In genomic region chr11:65611028-65611757, GRCh38 we compare ENCODE assay signal across 8 cellular contexts. TPM values are rescaled to one million over a fixed set of nuclear protein-coding genes. Genes with fewer than 3 reads are reported as not detected.
DNase-seq lines count a peak whose midpoint lies in the region; ATAC-seq and TF ChIP-seq lines count a peak whose summit lies in the region.

No MANE protein-coding gene starts in this region.

- DNase-seq in HL-60 (ENCODE audit: low read depth in 1 of 2, low spot score in 1 of 2) (peak; percentile 56 to 85), right atrium auricular region (ENCODE audit: low spot score) (no peak), G401 (ENCODE audit: low spot score) (no peak), OCI-M2 (lab: John Stamatoyannopoulos, UW; ENCODE audit: unreplicated experiment) (no peak)
- no peak for DNase-seq in activated T-helper 1 cell treated with anti-CD3 and anti-CD28 coated beads, Interleukin-12 subunit alpha, Interleukin-12 subunit beta, Interleukin-2, Interleukin-4 antibody, amounts not matched to agents 30 ng/mL and 10 ng/mL and 1 ng/mL, durations not matched to agents 14 hours and 24 hours and 36 hours (ENCODE audit: low spot score)

- H3K4me3 Mint-ChIP-seq in activated T-helper 1 cell treated with anti-CD3 and anti-CD28 coated beads, Interleukin-12 subunit alpha, Interleukin-12 subunit beta, Interleukin-2, Interleukin-4 antibody, amounts not matched to agents 30 ng/mL and 10 ng/mL and 1 ng/mL, durations not matched to agents 14 hours and 24 hours and 36 hours: peak overlapping the region; percentile 95

- peaks cover 38% of the 10 kb centered on the region for H3K36me3 Mint-ChIP-seq in activated T-helper 1 cell treated with anti-CD3 and anti-CD28 coated beads, Interleukin-12 subunit alpha, Interleukin-12 subunit beta, Interleukin-2, Interleukin-4 antibody, amounts not matched to agents 30 ng/mL and 10 ng/mL and 1 ng/mL, durations not matched to agents 14 hours and 24 hours and 36 hours (ENCODE audit: low read depth)

- no peaks in the 10 kb centered on the region for H3K9me3 Mint-ChIP-seq in activated T-helper 1 cell treated with anti-CD3 and anti-CD28 coated beads, Interleukin-12 subunit alpha, Interleukin-12 subunit beta, Interleukin-2, Interleukin-4 antibody, amounts not matched to agents 30 ng/mL and 10 ng/mL and 1 ng/mL, durations not matched to agents 14 hours and 24 hours and 36 hours

- in situ Hi-C loops in G401 (cut with HindIII; ENCODE audit: low sequenced_read_pairs): no loop called here

- H3K27me3 Mint-ChIP-seq in activated T-helper 1 cell treated with anti-CD3 and anti-CD28 coated beads, Interleukin-12 subunit alpha, Interleukin-12 subunit beta, Interleukin-2, Interleukin-4 antibody, amounts not matched to agents 30 ng/mL and 10 ng/mL and 1 ng/mL, durations not matched to agents 14 hours and 24 hours and 36 hours (ENCODE audit: insufficient read depth): no peaks in the 10 kb centered on the region

- H3K9me3 ChIP-seq in right atrium auricular region: no peaks in the 10 kb centered on the region

- H3K4me1 ChIP-seq in right atrium auricular region: peaks cover 0 to 80% of the 10 kb centered on the region in 2 donors

- peaks cover 35% of the 10 kb centered on the region for H3K4me1 Mint-ChIP-seq in activated T-helper 1 cell treated with anti-CD3 and anti-CD28 coated beads, Interleukin-12 subunit alpha, Interleukin-12 subunit beta, Interleukin-2, Interleukin-4 antibody, amounts not matched to agents 30 ng/mL and 10 ng/mL and 1 ng/mL, durations not matched to agents 14 hours and 24 hours and 36 hours (ENCODE audit: low read depth)

- peaks cover under 1% of the 10 kb centered on the region for H3K36me3 ChIP-seq in right atrium auricular region

- H3K27me3 ChIP-seq in HL-60 (ENCODE audit: insufficient read depth, poor library complexity, severe bottlenecking): no peaks in the 10 kb centered on the region
- no peaks in the 10 kb centered on the region for H3K27me3 ChIP-seq in right atrium auricular region

- H3K4me3 ChIP-seq in HL-60 (replicated peaks; ENCODE audit: insufficient read depth, low read length) (peak overlapping the region; percentile 88), right atrium auricular region (peak overlapping the region; percentile 58 to 77), skin epidermis (peak overlapping the region; percentile 55 to 91 (median 82))

- no peak for ATAC-seq in GM18909 (IDR thresholded peaks at IDR 0.05; ENCODE audit: poor library complexity, unreplicated experiment)
- ATAC-seq in HG02870 (IDR thresholded peaks at IDR 0.05; ENCODE audit: unreplicated experiment): no peak

- TF ChIP-seq CTCF in HL-60 (IDR thresholded peaks at IDR 0.05; ENCODE audit: insufficient read depth, low read length) (no peak), right atrium auricular region (IDR thresholded peaks at IDR 0.05) (no peak)

- H3K27ac ChIP-seq in HL-60 (replicated peaks) (peak overlapping the region; percentile 58), right atrium auricular region (peak overlapping the region; percentile 89 to 91), skin epidermis (peak overlapping the region in 20 of 21 experiments; percentile 45 to 98 (median 94))

- intact Hi-C loops in activated T-helper 1 cell treated with anti-CD3 and anti-CD28 coated beads, Interleukin-12 subunit alpha, Interleukin-12 subunit beta, Interleukin-2, Interleukin-4 antibody, amounts not matched to agents 30 ng/mL and 10 ng/mL and 1 ng/mL, durations not matched to agents 14 hours and 24 hours and 36 hours (cut with micrococcal nuclease): loop anchor here (10.0 kb wide), 1 partner anchor 496 kb away; the partner anchor contains the start of genes TM7SF2 and ZNHIT2

- peak overlapping the region; percentile 42 for H3K27ac Mint-ChIP-seq in activated T-helper 1 cell treated with anti-CD3 and anti-CD28 coated beads, Interleukin-12 subunit alpha, Interleukin-12 subunit beta, Interleukin-2, Interleukin-4 antibody, amounts not matched to agents 30 ng/mL and 10 ng/mL and 1 ng/mL, durations not matched to agents 14 hours and 24 hours and 36 hours

RNA-seq across cellular contexts. Expression of gene MAP3K11, which starts 2.8 kb away (rescaled TPM):
- total RNA-seq in activated T-helper 1 cell treated with anti-CD3 and anti-CD28 coated beads, Interleukin-12 subunit alpha, Interleukin-12 subunit beta, Interleukin-2, Interleukin-4 antibody, amounts not matched to agents 30 ng/mL and 10 ng/mL and 1 ng/mL, durations not matched to agents 14 hours and 24 hours and 36 hours: 103 and 106 TPM in 2 replicates
- total RNA-seq in right atrium auricular region: 10 to 100 TPM; 21.1 to 30.5 TPM
- total RNA-seq in G401 (2014; rRNA removed; shearing (Covaris generic)): 32.6 and 34.3 TPM in 2 replicates

RNA-seq across cellular contexts. Expression of gene PCNX3, which starts 4.4 kb away (rescaled TPM):
- total RNA-seq in activated T-helper 1 cell treated with anti-CD3 and anti-CD28 coated beads, Interleukin-12 subunit alpha, Interleukin-12 subunit beta, Interleukin-2, Interleukin-4 antibody, amounts not matched to agents 30 ng/mL and 10 ng/mL and 1 ng/mL, durations not matched to agents 14 hours and 24 hours and 36 hours: 55.0 and 55.2 TPM in 2 replicates
- total RNA-seq in right atrium auricular region: 10 to 100 TPM; 16.1 to 21.8 TPM
- 27.4 and 29.0 TPM in 2 replicates for total RNA-seq in G401 (2014; rRNA removed; shearing (Covaris generic))

RNA-seq across cellular contexts. Expression of gene KCNK7, which starts 15.6 kb away (rescaled TPM):
- 1.6 and 2.0 TPM in 2 replicates for total RNA-seq in activated T-helper 1 cell treated with anti-CD3 and anti-CD28 coated beads, Interleukin-12 subunit alpha, Interleukin-12 subunit beta, Interleukin-2, Interleukin-4 antibody, amounts not matched to agents 30 ng/mL and 10 ng/mL and 1 ng/mL, durations not matched to agents 14 hours and 24 hours and 36 hours
- under 1 TPM in 1 of 2 donors, not detected in 1; 0.39 TPM for total RNA-seq in right atrium auricular region
- 0.12 TPM in 1 of 2 replicates, not detected in the other for total RNA-seq in G401 (2014; rRNA removed; shearing (Covaris generic))

RNA-seq across cellular contexts. Expression of gene SIPA1, which starts 26.7 kb away (rescaled TPM):
- total RNA-seq in activated T-helper 1 cell treated with anti-CD3 and anti-CD28 coated beads, Interleukin-12 subunit alpha, Interleukin-12 subunit beta, Interleukin-2, Interleukin-4 antibody, amounts not matched to agents 30 ng/mL and 10 ng/mL and 1 ng/mL, durations not matched to agents 14 hours and 24 hours and 36 hours: 117 and 130 TPM in 2 replicates
- total RNA-seq in right atrium auricular region: 10 to 100 TPM; 14.5 to 29.6 TPM
- total RNA-seq in G401 (2014; rRNA removed; shearing (Covaris generic)): 22.5 and 25.2 TPM in 2 replicates

RNA-seq across cellular contexts. Expression of gene EHBP1L1, which starts 35.3 kb away (rescaled TPM):
- total RNA-seq in activated T-helper 1 cell treated with anti-CD3 and anti-CD28 coated beads, Interleukin-12 subunit alpha, Interleukin-12 subunit beta, Interleukin-2, Interleukin-4 antibody, amounts not matched to agents 30 ng/mL and 10 ng/mL and 1 ng/mL, durations not matched to agents 14 hours and 24 hours and 36 hours: 168 and 178 TPM in 2 replicates
- total RNA-seq in right atrium auricular region: 10 to 100 TPM; 20.5 to 85.3 TPM
- 8.7 and 16.5 TPM in 2 replicates for total RNA-seq in G401 (2014; rRNA removed; shearing (Covaris generic))

Comparison
In these comparisons a context has a peak if more than half of its experiments do, and no peak if none do; other contexts are left out.
1. DNase-seq: peak in HL-60 (2 of 2); none in activated T-helper 1 cell treated with anti-CD3 and anti-CD28 coated beads, Interleukin-12 subunit alpha, Interleukin-12 subunit beta, Interleukin-2, Interleukin-4 antibody, amounts not matched to agents 30 ng/mL and 10 ng/mL and 1 ng/mL, durations not matched to agents 14 hours and 24 hours and 36 hours (single experiment), right atrium auricular region (single experiment), G401 (single experiment) and OCI-M2 (single experiment).
2. Peak in every context shown above with its lines, with median percentiles within 50 percentile points of each other: H3K27ac ChIP-seq and H3K4me3 ChIP-seq.